22 cellular contexts compared by ENCODE assay signal in the genomic region with DNA sequence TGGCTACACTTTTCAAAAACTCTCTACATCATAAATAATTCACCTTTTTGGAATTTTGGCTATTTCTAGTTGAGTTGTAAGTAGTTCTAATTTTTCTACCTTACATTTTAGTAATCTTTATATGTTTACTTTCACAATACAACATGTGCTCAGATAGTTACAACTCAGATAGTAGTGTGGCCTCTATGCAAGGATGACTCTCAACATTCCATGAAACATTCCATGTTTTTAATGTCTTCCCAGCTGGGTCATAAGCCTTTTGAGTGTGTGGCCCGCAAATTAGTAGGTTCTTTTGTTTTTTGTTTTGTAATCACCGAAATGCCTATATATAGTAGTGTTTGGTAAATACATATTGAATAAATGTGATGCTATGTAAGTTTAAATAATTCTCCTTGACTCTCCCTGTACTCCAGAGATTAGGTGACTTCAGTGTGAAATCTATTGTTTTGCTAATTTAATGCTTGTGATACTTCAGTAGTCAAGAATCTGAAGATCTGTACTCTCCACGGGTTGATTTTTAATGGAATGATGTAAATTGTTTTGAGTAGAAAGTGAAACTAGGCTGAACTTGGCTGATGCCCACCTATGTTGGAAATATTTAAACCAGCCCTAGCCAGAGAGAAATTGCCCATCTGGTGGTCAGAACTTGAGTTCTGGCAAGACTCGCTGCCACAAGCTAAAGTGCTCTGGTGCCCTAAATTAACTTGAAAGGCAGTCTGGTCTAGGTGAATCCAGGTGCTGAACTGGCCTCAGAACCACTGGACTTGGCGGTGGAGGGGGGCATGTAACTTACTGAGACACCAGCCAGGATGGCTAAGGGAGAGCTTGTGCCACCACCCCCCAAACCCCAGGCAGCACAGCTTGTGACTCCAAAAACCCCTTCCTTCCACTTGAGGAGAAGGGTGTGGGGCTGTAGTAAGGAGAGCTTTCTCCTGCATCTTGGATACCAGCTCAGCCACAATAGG.
A peak's percentile ranks its signal among the peaks of the same experiment; 100 is the strongest.
DNase-seq lines count a peak whose midpoint lies in the region; ATAC-seq and TF ChIP-seq lines count a peak whose summit lies in the region.
"Had no signal": no experiment of that assay in that cellular context is flagged by ENCODE, and none has a peak within 500 bp of the region (broad histone marks: within the 10 kb centered on the region; RNA-seq: fewer than 3 reads in every experiment).

No MANE protein-coding gene starts in this region.

- no peak for ATAC-seq in GM18858 (IDR thresholded peaks at IDR 0.05; ENCODE audit: unreplicated experiment)

- H3K4me3 ChIP-seq in fibroblast of the aortic adventitia (ENCODE audit: low read depth, low read length) = no peak overlapping the region
- H3K4me3 ChIP-seq: adrenal gland, lung, MG63, PC-9, right atrium auricular region, SJCRH30 had no signal

- TF ChIP-seq CTCF in fibroblast of the aortic adventitia (IDR thresholded peaks at IDR 0.05; ENCODE audit: insufficient read depth, low read length) = no peak

- peak; percentile 10 for DNase-seq in EH (ENCODE audit: low read depth)
- peak; percentile 23 for DNase-seq in amniotic epithelial cell (ENCODE audit: low read depth)
- DNase-seq in fibroblast of the aortic adventitia (ENCODE audit: low read depth) = peak; percentile 54
- peak; percentile 93 for DNase-seq in renal cortical epithelial cell (ENCODE audit: low read depth)
- no peak for DNase-seq in hepatic stellate cell (ENCODE audit: low spot score)
- DNase-seq in NCI-H1436 (lab: John Stamatoyannopoulos, UW) = no peak
- DNase-seq in NK-92 (lab: John Stamatoyannopoulos, UW; ENCODE audit: unreplicated experiment) = no peak
- DNase-seq: activated CD4-positive, alpha-beta memory T cell treated with anti-CD3 and anti-CD28 coated beads, Interleukin-2, amount 10 ng/mL, durations not matched to agents 7 days and 5 days; activated gamma-delta T cell; activated T-cell treated with anti-CD3 and anti-CD28 coated beads for 4 hours; adrenal gland; DMS153; effector CD8-positive, alpha-beta T cell; GOT3; immature natural killer cell; MG63; PC-9; stimulated activated CD4-positive, alpha-beta T cell treated with anti-CD3 and anti-CD28 coated beads, Interleukin-15, amount 100 ng/mL, for 24 hours had no signal

Comparison
In these comparisons a context has a peak if more than half of its experiments do, and no peak if none do; other contexts are left out.
1. DNase-seq: peak in EH (single experiment), amniotic epithelial cell (single experiment), fibroblast of the aortic adventitia (single experiment) and renal cortical epithelial cell (single experiment); none in hepatic stellate cell (single experiment), NCI-H1436 (single experiment) and NK-92 (single experiment).